ENCODE assay signal across 31 cellular contexts in the genomic region with DNA sequence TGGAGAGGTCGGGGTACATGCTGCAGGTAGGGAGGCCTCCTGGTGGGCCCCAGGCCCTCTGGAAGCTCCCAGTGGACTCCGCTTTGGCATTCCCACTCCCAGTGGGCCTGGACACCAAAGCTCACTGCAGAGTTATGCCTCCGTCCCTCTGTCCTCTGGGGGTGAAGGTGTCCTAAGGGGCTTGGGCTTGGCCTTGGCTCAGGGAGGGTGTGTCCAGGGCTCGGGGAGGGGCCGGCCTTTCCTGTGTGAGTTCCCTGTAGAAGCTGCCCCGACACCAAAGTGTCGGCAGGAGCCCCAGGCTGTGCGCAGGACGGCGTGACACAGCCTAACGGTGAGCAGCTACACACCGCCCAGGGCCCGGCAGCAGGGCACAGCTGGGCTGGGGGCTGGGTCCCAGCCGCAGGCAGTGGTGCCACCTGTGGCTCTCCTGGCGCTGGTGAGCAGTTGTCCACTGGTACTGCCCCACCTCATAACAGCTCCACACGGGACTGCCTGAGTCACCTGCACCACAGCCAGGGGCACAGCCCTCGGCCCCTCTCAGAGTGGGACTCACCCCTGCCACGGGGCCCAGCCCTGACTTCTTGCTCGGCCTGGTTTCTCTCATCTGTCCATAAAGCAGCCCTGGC.
"Had no signal": no experiment of that assay in that cellular context is flagged by ENCODE, and none has a peak within 500 bp of the region (broad histone marks: within the 10 kb centered on the region; RNA-seq: fewer than 3 reads in every experiment).

No MANE protein-coding gene starts in this region.

- H3K27me3 Mint-ChIP-seq: activated CD4-positive, alpha-beta T cell treated with anti-CD3 and anti-CD28 coated beads, Interleukin-2, amount 10 ng/mL, durations not matched to agents 24 days and 14 days; activated CD8-positive, alpha-beta T cell treated with anti-CD3 and anti-CD28 coated beads for 36 hours; activated naive CD8-positive, alpha-beta T cell treated with anti-CD3 and anti-CD28 coated beads for 36 hours; activated T-helper 17 cell treated with anti-CD3 and anti-CD28 coated beads, Interleukin-2, amount 50 U/mL, for 72 hours; IgD-negative memory B cell had no signal

- H3K9me3 Mint-ChIP-seq: activated CD4-positive, alpha-beta T cell treated with anti-CD3 and anti-CD28 coated beads, Interleukin-2, amount 10 ng/mL, durations not matched to agents 24 days and 14 days; activated CD8-positive, alpha-beta T cell treated with anti-CD3 and anti-CD28 coated beads for 36 hours; activated naive CD8-positive, alpha-beta T cell treated with anti-CD3 and anti-CD28 coated beads for 36 hours; activated T-cell treated with anti-CD3 and anti-CD28 coated beads, Interleukin-2, amount 50 U/mL, for 72 hours; activated T-helper 17 cell treated with anti-CD3 and anti-CD28 coated beads, Interleukin-2, amount 50 U/mL, for 72 hours; IgD-negative memory B cell had no signal

- H3K27me3 ChIP-seq: ascending aorta, cardiac muscle cell, MG63, Peyer's patch, SJCRH30 had no signal

- H3K4me3 ChIP-seq: ascending aorta, cardiac muscle cell, MG63, Peyer's patch, SJCRH30, SK-N-MC had no signal

- H3K4me3 Mint-ChIP-seq: activated CD4-positive, alpha-beta T cell treated with anti-CD3 and anti-CD28 coated beads, Interleukin-2, amount 10 ng/mL, durations not matched to agents 24 days and 14 days; activated CD8-positive, alpha-beta T cell treated with anti-CD3 and anti-CD28 coated beads for 36 hours; activated naive CD8-positive, alpha-beta T cell treated with anti-CD3 and anti-CD28 coated beads for 36 hours; activated T-cell treated with anti-CD3 and anti-CD28 coated beads, Interleukin-2, amount 50 U/mL, for 72 hours; activated T-helper 17 cell treated with anti-CD3 and anti-CD28 coated beads, Interleukin-2, amount 50 U/mL, for 72 hours; IgD-negative memory B cell had no signal

- H3K9me3 ChIP-seq: ascending aorta, MG63, Peyer's patch, SJCRH30 had no signal

- DNase-seq: activated CD4-positive, alpha-beta T cell treated with anti-CD3 and anti-CD28 coated beads, Interleukin-2, amount 10 ng/mL, durations not matched to agents 24 days and 14 days; activated CD4-positive, alpha-beta T cell treated with anti-CD3 and anti-CD28 coated beads, Interleukin-2, amount 50 U/mL, for 4 hours; activated CD8-positive, alpha-beta T cell treated with anti-CD3 and anti-CD28 coated beads for 36 hours; activated effector memory CD4-positive, alpha-beta T cell treated with anti-CD3 and anti-CD28 coated beads, Interleukin-2, amount 50 U/mL, for 16 hours; activated naive CD4-positive, alpha-beta T cell; activated naive CD4-positive, alpha-beta T cell treated with anti-CD3 and anti-CD28 coated beads, Interleukin-2, amount 50 U/mL, for 16 hours; activated naive CD8-positive, alpha-beta T cell treated with anti-CD3 and anti-CD28 coated beads for 36 hours; activated T-cell treated with anti-CD3 and anti-CD28 coated beads, Interleukin-2, amount 50 U/mL, for 1 hour; activated T-cell treated with anti-CD3 and anti-CD28 coated beads, Interleukin-2, amount 50 U/mL, for 72 hours; amniotic stem cell; Kasumi-1; KG1; MG63; NCI-H1048; NCI-H1105 treated with DMSO at 0.1 percent for 48 hours; NCI-H1436; NCI-H1694; NCI-H1930; NCI-H345; NCI-H524 treated with DMSO at 0.1 percent for 48 hours; NK-92 treated with Interleukin-12 subunit alpha and Interleukin-12 subunit beta, amount 100 ng/mL, for 24 hours; PC-3; Peyer's patch; RPMI8226; SHP77; SJCRH30 had no signal

- H3K27ac Mint-ChIP-seq: activated CD4-positive, alpha-beta T cell treated with anti-CD3 and anti-CD28 coated beads, Interleukin-2, amount 10 ng/mL, durations not matched to agents 24 days and 14 days; activated CD8-positive, alpha-beta T cell treated with anti-CD3 and anti-CD28 coated beads for 36 hours; activated naive CD8-positive, alpha-beta T cell treated with anti-CD3 and anti-CD28 coated beads for 36 hours; activated T-cell treated with anti-CD3 and anti-CD28 coated beads, Interleukin-2, amount 50 U/mL, for 72 hours; activated T-helper 17 cell treated with anti-CD3 and anti-CD28 coated beads, Interleukin-2, amount 50 U/mL, for 72 hours; IgD-negative memory B cell had no signal

- H3K27ac ChIP-seq: ascending aorta, Peyer's patch, SJCRH30, SK-N-MC had no signal

- ATAC-seq: activated CD8-positive, alpha-beta T cell treated with anti-CD3 and anti-CD28 coated beads for 36 hours; activated T-cell treated with anti-CD3 and anti-CD28 coated beads, Interleukin-2, amount 50 U/mL, for 72 hours; activated T-helper 17 cell treated with anti-CD3 and anti-CD28 coated beads, Interleukin-2, amount 50 U/mL, for 72 hours; PC-3 had no signal
